ENCODE assay signal across 17 cellular contexts in genomic region chr7:74430961-74431466, GRCh38. TPM values are rescaled to one million over a fixed set of nuclear protein-coding genes. Genes with fewer than 3 reads are reported as not detected.
DNase-seq lines count a peak whose midpoint lies in the region; ATAC-seq lines count a peak whose summit lies in the region.
"Had no signal": no experiment of that assay in that cellular context is flagged by ENCODE, and none has a peak within 500 bp of the region (broad histone marks: within the 10 kb centered on the region; RNA-seq: fewer than 3 reads in every experiment).

No MANE protein-coding gene starts in this region.

- H2BK5ac ChIP-seq in trophoblast cell (ENCODE audit: low read depth, low read length, poor library complexity) = no peak overlapping the region

- intact Hi-C loops in left ventricle myocardium superior (cut with micrococcal nuclease) = no loop called here

- no peak overlapping the region for H3K9ac ChIP-seq in trophoblast cell (ENCODE audit: low read length)
- H3K9ac ChIP-seq: BLaER1 had no signal

- H3K27ac ChIP-seq in trophoblast cell (ENCODE audit: low read depth, low read length) = no peak overlapping the region
- H3K27ac ChIP-seq: BLaER1, uterus, WERI-Rb-1 had no signal

- POLR2A ChIA-PET in activated CD4-positive, alpha-beta T cell treated with anti-CD3 and anti-CD28 coated beads, Interleukin-2, amount 10 ng/mL, durations not matched to agents 7 days and 5 days (lab: Charles Lee) = no interaction called here

- no peak overlapping the region for H3K4ac ChIP-seq in trophoblast cell (ENCODE audit: low read depth, low read length)

- H2BK120ac ChIP-seq in trophoblast cell (ENCODE audit: insufficient read depth, low read length, poor library complexity) = no peak overlapping the region

- no peak overlapping the region for H3K27ac Mint-ChIP-seq in activated CD4-positive, alpha-beta T cell treated with anti-CD3 and anti-CD28 coated beads, Interleukin-2, amount 10 ng/mL, durations not matched to agents 7 days and 5 days
- no peak overlapping the region for H3K27ac Mint-ChIP-seq in activated naive CD4-positive, alpha-beta T cell treated with anti-CD3 and anti-CD28 coated beads, Interleukin-2, amount 50 U/mL, for 72 hours
- H3K27ac Mint-ChIP-seq: activated naive CD4-positive, alpha-beta T cell treated with anti-CD3 and anti-CD28 coated beads for 36 hours; mesothelial cell of epicardium; progenitor cell of endocrine pancreas had no signal

- H3K36me3 Mint-ChIP-seq in activated CD4-positive, alpha-beta T cell treated with anti-CD3 and anti-CD28 coated beads, Interleukin-2, amount 10 ng/mL, durations not matched to agents 7 days and 5 days (ENCODE audit: low read depth) = no peaks in the 10 kb centered on the region
- no peaks in the 10 kb centered on the region for H3K36me3 Mint-ChIP-seq in activated naive CD4-positive, alpha-beta T cell treated with anti-CD3 and anti-CD28 coated beads, Interleukin-2, amount 50 U/mL, for 72 hours
- H3K36me3 Mint-ChIP-seq: mesothelial cell of epicardium had no signal

- H3K36me3 ChIP-seq in trophoblast cell (ENCODE audit: control insufficient read depth in 1 of 2, insufficient read depth in 2 of 2, low read length in 2 of 2) = no peaks in the 10 kb centered on the region
- H3K36me3 ChIP-seq: BLaER1, uterus, WERI-Rb-1 had no signal

- no peaks in the 10 kb centered on the region for H3K27me3 Mint-ChIP-seq in activated CD4-positive, alpha-beta T cell treated with anti-CD3 and anti-CD28 coated beads, Interleukin-2, amount 10 ng/mL, durations not matched to agents 7 days and 5 days
- H3K27me3 Mint-ChIP-seq: progenitor cell of endocrine pancreas had no signal

- no peak overlapping the region for H4K12ac ChIP-seq in trophoblast cell (ENCODE audit: low read depth, low read length)

- no peaks in the 10 kb centered on the region for H3K27me3 ChIP-seq in trophoblast cell (ENCODE audit: insufficient read depth, low read length)
- H3K27me3 ChIP-seq: BLaER1, uterus had no signal

- no peak overlapping the region for H4K91ac ChIP-seq in trophoblast cell (ENCODE audit: low read depth, low read length)

- no peak overlapping the region for H3K4me3 ChIP-seq in trophoblast cell (ENCODE audit: low read depth, low read length)
- H3K4me3 ChIP-seq: BLaER1, uterus had no signal

- no peaks in the 10 kb centered on the region for H3K9me3 Mint-ChIP-seq in activated CD4-positive, alpha-beta T cell treated with anti-CD3 and anti-CD28 coated beads, Interleukin-2, amount 10 ng/mL, durations not matched to agents 7 days and 5 days
- H3K9me3 Mint-ChIP-seq in activated naive CD4-positive, alpha-beta T cell treated with anti-CD3 and anti-CD28 coated beads, Interleukin-2, amount 50 U/mL, for 72 hours = no peaks in the 10 kb centered on the region
- H3K9me3 Mint-ChIP-seq: activated naive CD4-positive, alpha-beta T cell treated with anti-CD3 and anti-CD28 coated beads for 36 hours; mesothelial cell of epicardium had no signal

- no peaks in the 10 kb centered on the region for H3K79me2 ChIP-seq in trophoblast cell (ENCODE audit: control insufficient read depth, insufficient read depth, low read length, poor library complexity)

- no peak overlapping the region for H2BK12ac ChIP-seq in trophoblast cell (ENCODE audit: low read length)

- H2AFZ ChIP-seq in trophoblast cell (ENCODE audit: insufficient read depth, low read length, poor library complexity) = peak overlapping the region; percentile 30

- no peak overlapping the region for H3K4me2 ChIP-seq in trophoblast cell (ENCODE audit: low read length)
- H3K4me2 ChIP-seq: BLaER1 had no signal

- peak; percentile 9 for DNase-seq in DMS153 treated with DMSO at 0.1 percent for 48 hours (lab: John Stamatoyannopoulos, UW; ENCODE audit: unreplicated experiment)
- peak; percentile 42 for DNase-seq in RPMI8226
- no peak for DNase-seq in left ventricle myocardium superior
- DNase-seq in trophoblast cell = no peak
- DNase-seq in activated CD4-positive, alpha-beta T cell treated with anti-CD3 and anti-CD28 coated beads, Interleukin-2, amount 10 ng/mL, durations not matched to agents 7 days and 5 days = no peak
- DNase-seq in activated naive CD4-positive, alpha-beta T cell treated with anti-CD3 and anti-CD28 coated beads, Interleukin-2, amount 50 U/mL, for 72 hours (ENCODE audit: low spot score in 2 of 2) = no peak
- DNase-seq in mesenteric fat pad (ENCODE audit: low spot score) = no peak
- DNase-seq: activated CD8-positive, alpha-beta memory T cell treated with anti-CD3 and anti-CD28 coated beads, Interleukin-2, amount 50 U/mL, for 4 hours; activated naive CD4-positive, alpha-beta T cell treated with anti-CD3 and anti-CD28 coated beads for 36 hours; cerebellar nuclear complex; NCI-H1930; uterus; WERI-Rb-1 had no signal

- ATAC-seq in left ventricle myocardium superior (peak; percentile 41), GM21576 (IDR thresholded peaks at IDR 0.05; ENCODE audit: unreplicated experiment) (no peak)
- no peak for ATAC-seq in activated naive CD4-positive, alpha-beta T cell treated with anti-CD3 and anti-CD28 coated beads, Interleukin-2, amount 50 U/mL, for 72 hours

- no peak overlapping the region for H3K14ac ChIP-seq in trophoblast cell (ENCODE audit: low read length)

- no peaks in the 10 kb centered on the region for H3K4me1 Mint-ChIP-seq in activated CD4-positive, alpha-beta T cell treated with anti-CD3 and anti-CD28 coated beads, Interleukin-2, amount 10 ng/mL, durations not matched to agents 7 days and 5 days

- no peak overlapping the region for H2AK5ac ChIP-seq in trophoblast cell (ENCODE audit: low read length)

- H3K18ac ChIP-seq in trophoblast cell (ENCODE audit: low read length) = no peak overlapping the region

- no peaks in the 10 kb centered on the region for H3K79me1 ChIP-seq in trophoblast cell (ENCODE audit: low read length)

- H4K8ac ChIP-seq in trophoblast cell (ENCODE audit: low read depth, low read length) = no peak overlapping the region

- WGBS in trophoblast cell (ENCODE audit: extremely low coverage, insufficient coverage, insufficient read length) = no CpG with 5 or more reads among the region's 12 CpGs

- CTCF ChIA-PET in activated CD4-positive, alpha-beta T cell treated with anti-CD3 and anti-CD28 coated beads, Interleukin-2, amount 10 ng/mL, durations not matched to agents 7 days and 5 days (lab: Charles Lee) = no interaction called here

- H3K9me3 ChIP-seq in trophoblast cell (ENCODE audit: insufficient read depth, low read depth, low read length) = no peaks in the 10 kb centered on the region
- H3K9me3 ChIP-seq: BLaER1, uterus had no signal

- no peak overlapping the region for H3K4me3 Mint-ChIP-seq in activated CD4-positive, alpha-beta T cell treated with anti-CD3 and anti-CD28 coated beads, Interleukin-2, amount 10 ng/mL, durations not matched to agents 7 days and 5 days
- H3K4me3 Mint-ChIP-seq: activated naive CD4-positive, alpha-beta T cell treated with anti-CD3 and anti-CD28 coated beads for 36 hours; mesothelial cell of epicardium had no signal

- no peak overlapping the region for H3K23ac ChIP-seq in trophoblast cell (ENCODE audit: low read length)

- no peaks in the 10 kb centered on the region for H3K4me1 ChIP-seq in trophoblast cell (ENCODE audit: control insufficient read depth in 1 of 2, insufficient read depth in 2 of 2, low read length in 2 of 2)
- H3K4me1 ChIP-seq: uterus had no signal

RNA-seq across cellular contexts. Expression of gene GTF2IRD1, which starts 22.7 kb away (rescaled TPM):
- total RNA-seq in left ventricle myocardium superior (19.5 TPM), mesenteric fat pad (17.3 TPM)
- polyA plus RNA-seq in trophoblast cell (2013) = 20.3 and 24.6 TPM in 2 replicates
- 1 to 10 TPM in 1 of 2 experiments, under 1 TPM in 1; 0.94 to 1.3 TPM for total RNA-seq in activated CD4-positive, alpha-beta T cell treated with anti-CD3 and anti-CD28 coated beads, Interleukin-2, amount 10 ng/mL, durations not matched to agents 7 days and 5 days
- total RNA-seq in activated naive CD4-positive, alpha-beta T cell treated with anti-CD3 and anti-CD28 coated beads, Interleukin-2, amount 50 U/mL, for 72 hours = 1 to 10 TPM; 1.7 to 6.4 TPM

Comparison
In these comparisons a context has a peak if more than half of its experiments do, and no peak if none do; other contexts are left out.
1. DNase-seq: peak in DMS153 treated with DMSO at 0.1 percent for 48 hours (single experiment) and RPMI8226 (single experiment); none in left ventricle myocardium superior (single experiment), trophoblast cell (0 of 2), activated CD4-positive, alpha-beta T cell treated with anti-CD3 and anti-CD28 coated beads, Interleukin-2, amount 10 ng/mL, durations not matched to agents 7 days and 5 days (single experiment), activated naive CD4-positive, alpha-beta T cell treated with anti-CD3 and anti-CD28 coated beads, Interleukin-2, amount 50 U/mL, for 72 hours (0 of 2) and mesenteric fat pad (single experiment).